20 cellular contexts compared by ENCODE assay signal in the genomic region with DNA sequence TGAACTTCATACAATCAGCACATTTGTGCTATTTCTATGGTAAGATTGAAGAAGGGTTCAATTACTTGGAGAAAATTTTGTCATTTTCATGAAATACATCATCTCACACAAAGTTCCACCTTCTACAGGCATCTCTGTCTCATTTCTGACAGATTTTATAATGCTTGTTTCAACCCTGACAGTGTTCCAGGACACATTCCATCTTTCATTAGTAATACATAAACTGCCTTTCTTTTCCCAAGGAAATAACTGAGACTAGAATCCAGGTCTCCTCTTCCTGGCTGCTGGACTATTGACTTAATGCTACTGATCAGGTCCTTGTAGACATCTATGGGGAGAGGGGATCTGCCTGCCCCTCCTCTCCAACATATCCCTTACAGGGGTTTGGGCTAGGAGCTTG.
"Had no signal": no experiment of that assay in that cellular context is flagged by ENCODE, and none has a peak within 500 bp of the region (broad histone marks: within the 10 kb centered on the region; RNA-seq: fewer than 3 reads in every experiment).

No MANE protein-coding gene starts in this region.

- H3K4me3 ChIP-seq: breast epithelium, left lung, mucosa of descending colon, transverse colon had no signal

- H3K9me3 Mint-ChIP-seq: activated CD4-positive, alpha-beta T cell treated with anti-CD3 and anti-CD28 coated beads, Interleukin-2, amount 10 ng/mL, durations not matched to agents 7 days and 5 days; natural killer cell had no signal

- H3K27me3 ChIP-seq: breast epithelium, left lung, neutrophil, transverse colon had no signal

- H3K4me1 Mint-ChIP-seq: activated CD4-positive, alpha-beta T cell treated with anti-CD3 and anti-CD28 coated beads, Interleukin-2, amount 10 ng/mL, durations not matched to agents 7 days and 5 days; natural killer cell had no signal

- H3K36me3 ChIP-seq: breast epithelium, left lung, neutrophil, transverse colon had no signal

- H3K27ac Mint-ChIP-seq: activated CD4-positive, alpha-beta T cell treated with anti-CD3 and anti-CD28 coated beads, Interleukin-2, amount 10 ng/mL, durations not matched to agents 7 days and 5 days; activated naive CD8-positive, alpha-beta T cell; activated T-cell treated with anti-CD3 and anti-CD28 coated beads, Interleukin-2, amount 50 U/mL, for 72 hours; natural killer cell had no signal

- H3K27ac ChIP-seq: breast epithelium, left lung, neutrophil, transverse colon had no signal

- ATAC-seq: activated T-cell treated with anti-CD3 and anti-CD28 coated beads, Interleukin-2, amount 50 U/mL, for 72 hours; left lung; mucosa of descending colon; natural killer cell had no signal

- H3K4me1 ChIP-seq: breast epithelium, left lung, transverse colon had no signal

- H3K9me3 ChIP-seq: breast epithelium, left lung, mucosa of descending colon, neutrophil, transverse colon had no signal

- H3K4me3 Mint-ChIP-seq: activated CD4-positive, alpha-beta T cell treated with anti-CD3 and anti-CD28 coated beads, Interleukin-2, amount 10 ng/mL, durations not matched to agents 7 days and 5 days; activated naive CD8-positive, alpha-beta T cell; activated T-cell treated with anti-CD3 and anti-CD28 coated beads, Interleukin-2, amount 50 U/mL, for 72 hours; natural killer cell had no signal

- DNase-seq: activated CD4-positive, alpha-beta T cell treated with anti-CD3 and anti-CD28 coated beads, Interleukin-2, amount 10 ng/mL, durations not matched to agents 7 days and 5 days; activated CD8-positive, alpha-beta memory T cell treated with anti-CD3 and anti-CD28 coated beads, Interleukin-2, amount 50 U/mL, for 48 hours; activated gamma-delta T cell treated with Interleukin-2 at 50 U/mL for 16 hours; activated T-cell treated with anti-CD3 and anti-CD28 coated beads, Interleukin-2, amount 50 U/mL, for 72 hours; amygdala; dermis blood vessel endothelial cell; erythroblast; islet precursor cell; left lung; mucosa of descending colon; natural killer cell; retina; stimulated activated CD4-positive, alpha-beta T cell treated with anti-CD3 and anti-CD28 coated beads, Interleukin-15, amount 100 ng/mL, for 24 hours; stimulated activated CD4-positive, alpha-beta T cell treated with anti-CD3 and anti-CD28 coated beads, Interleukin-4, amount 100 ng/mL, for 1 hour; stimulated activated naive CD4-positive, alpha-beta T cell; substantia nigra; transverse colon had no signal
